Comparison of ENCODE assay signal across 11 cellular contexts in the genomic region with DNA sequence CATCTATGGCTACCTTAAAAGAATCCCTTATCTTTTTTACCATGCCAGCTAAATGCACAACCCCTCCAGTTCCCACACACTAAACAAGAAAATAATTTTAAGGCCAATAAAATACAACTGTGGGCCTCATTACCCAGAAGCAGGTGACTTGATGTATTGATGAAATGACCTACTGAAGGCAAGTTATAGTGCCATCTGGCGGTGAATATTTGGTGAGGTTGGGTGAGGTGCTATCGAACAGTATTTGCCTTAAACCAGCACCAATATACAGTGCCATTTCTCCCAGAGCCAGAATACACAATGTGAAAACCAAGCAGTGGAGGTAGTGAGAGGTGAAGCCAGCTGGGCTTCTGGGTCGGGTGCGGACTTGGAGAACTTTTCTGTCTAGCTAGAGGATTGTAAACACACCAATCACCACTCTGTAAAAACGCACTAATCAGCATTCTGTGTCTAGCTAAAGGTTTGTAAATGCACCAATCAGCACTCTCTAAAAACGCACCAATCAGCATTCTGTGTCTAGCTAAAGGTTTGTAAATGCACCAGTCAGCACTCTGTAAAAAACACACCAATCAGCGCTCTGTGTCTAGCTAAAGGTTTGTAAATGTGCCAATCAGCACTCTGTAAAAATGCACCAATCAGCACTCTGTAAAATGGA. TPM values are rescaled to one million over a fixed set of nuclear protein-coding genes. Genes with fewer than 3 reads are reported as not detected.
A peak's percentile ranks its signal among the peaks of the same experiment; 100 is the strongest.
DNase-seq lines count a peak whose midpoint lies in the region; ATAC-seq and TF ChIP-seq lines count a peak whose summit lies in the region.
"Not testable (repeated sequence)": the region's sequence is repeated elsewhere in the genome, so short reads cannot be mapped to it uniquely, and the experiment has no call there.
"Had no signal": no experiment of that assay in that cellular context is flagged by ENCODE, and none has a peak within 500 bp of the region (broad histone marks: within the 10 kb centered on the region; RNA-seq: fewer than 3 reads in every experiment).

No MANE protein-coding gene starts in this region.

- peak overlapping the region; percentile 75 for H3K27ac Mint-ChIP-seq in activated T-helper 17 cell treated with anti-CD3 and anti-CD28 coated beads, Interleukin-2, amount 50 U/mL, for 72 hours
- H3K27ac Mint-ChIP-seq in endothelial cell (ENCODE audit: unreplicated experiment) = not testable (repeated sequence)

- H3K27ac ChIP-seq in MM.1S (ENCODE audit: low read length); RWPE1: not testable (repeated sequence)

- POLR2A ChIA-PET in RWPE1 (lab: Yijun Ruan, JAX; ENCODE audit: low non-redundant PET) = not testable (repeated sequence)

- not testable (repeated sequence) for H3K4me2 ChIP-seq in MM.1S (ENCODE audit: low read depth, low read length)

- H3K9ac ChIP-seq in MM.1S (ENCODE audit: low read length) = not testable (repeated sequence)

- not testable (repeated sequence) for H4K20me1 ChIP-seq in MM.1S (ENCODE audit: insufficient read depth, low read length)

- H2AFZ ChIP-seq in MM.1S (ENCODE audit: low read length) = not testable (repeated sequence)

- not testable (repeated sequence) for H3K4me1 ChIP-seq in MM.1S (ENCODE audit: low read length)

- peak; percentile 27 for ATAC-seq in activated T-helper 17 cell treated with anti-CD3 and anti-CD28 coated beads, Interleukin-2, amount 50 U/mL, for 72 hours (replicated peaks)

- CTCF ChIA-PET in RWPE1 (lab: Yijun Ruan, JAX) = interaction anchor here (0.6 to 0.8 kb wide), 2 partner anchors 15 to 109 kb away, joined by 3 read pairs; no protein-coding TSS in a partner anchor

- H3K9me3 Mint-ChIP-seq in activated T-helper 17 cell treated with anti-CD3 and anti-CD28 coated beads, Interleukin-2, amount 50 U/mL, for 72 hours; endothelial cell (ENCODE audit: unreplicated experiment): not testable (repeated sequence)

- H3K36me3 ChIP-seq in MM.1S (replicated peaks; ENCODE audit: insufficient read depth, low read length); kidney epithelial cell (ENCODE audit: control insufficient read depth, insufficient read depth, low read length): not testable (repeated sequence)

- H3K4me3 Mint-ChIP-seq in activated T-helper 17 cell treated with anti-CD3 and anti-CD28 coated beads, Interleukin-2, amount 50 U/mL, for 72 hours = peak overlapping the region; percentile 63
- H3K4me3 Mint-ChIP-seq in endothelial cell (ENCODE audit: unreplicated experiment) = not testable (repeated sequence)

- H3K9me2 ChIP-seq in MM.1S (replicated peaks; ENCODE audit: insufficient read depth, low read length) = not testable (repeated sequence)

- TF ChIP-seq CTCF in AG10803 (conservative IDR thresholded peaks at IDR 0.05; ENCODE audit: low read length) = peak; percentile 56
- TF ChIP-seq CTCF in GM12865 (IDR thresholded peaks at IDR 0.05; ENCODE audit: insufficient read depth, low read depth, low read length, missing control alignments) = not testable (repeated sequence)
- peak; percentile 14; the same call in 1 of the 2 replicates for TF ChIP-seq CTCF in MM.1S (IDR thresholded peaks at IDR 0.05; ENCODE audit: low read length)
- TF ChIP-seq CTCF in RWPE1 (conservative IDR thresholded peaks at IDR 0.05; ENCODE audit: low read depth) = peak; percentile 39
- peak; percentile 52 for TF ChIP-seq CTCF in endothelial cell (IDR thresholded peaks at IDR 0.05; ENCODE audit: unreplicated experiment)
- TF ChIP-seq CTCF in kidney epithelial cell (IDR thresholded peaks at IDR 0.05; ENCODE audit: insufficient read depth, low read length, poor library complexity, severe bottlenecking) = peak; percentile 23

- H3K36me3 Mint-ChIP-seq in activated T-helper 17 cell treated with anti-CD3 and anti-CD28 coated beads, Interleukin-2, amount 50 U/mL, for 72 hours (ENCODE audit: low read depth); endothelial cell (ENCODE audit: low read depth, unreplicated experiment): not testable (repeated sequence)

- not testable (repeated sequence) for H3K27me3 Mint-ChIP-seq in activated T-helper 17 cell treated with anti-CD3 and anti-CD28 coated beads, Interleukin-2, amount 50 U/mL, for 72 hours; endothelial cell (ENCODE audit: unreplicated experiment)

- H3K79me2 ChIP-seq in MM.1S (ENCODE audit: low read length) = not testable (repeated sequence)

- not testable (repeated sequence) for H3F3A ChIP-seq in MM.1S (ENCODE audit: insufficient read depth, low read length)

- H3K4me3 ChIP-seq in AG10803 (ENCODE audit: low read length); GM12865 (ENCODE audit: low read depth, low read length); MM.1S (ENCODE audit: low read length); kidney epithelial cell (ENCODE audit: low read depth, low read length): not testable (repeated sequence)

- not testable (repeated sequence) for H3K4me1 Mint-ChIP-seq in activated T-helper 17 cell treated with anti-CD3 and anti-CD28 coated beads, Interleukin-2, amount 50 U/mL, for 72 hours; endothelial cell (ENCODE audit: unreplicated experiment)

- H3K9me3 ChIP-seq in MM.1S (replicated peaks; ENCODE audit: insufficient read depth, low read length) = not testable (repeated sequence)

- not testable (repeated sequence) for H3K27me3 ChIP-seq in MM.1S (replicated peaks; ENCODE audit: insufficient read depth, low read length); kidney epithelial cell (ENCODE audit: control insufficient read depth, insufficient read depth, low read length)

- DNase-seq in AG10803 (ENCODE audit: low read depth) (peak; percentile 38), GM12865 (ENCODE audit: low read depth) (peak; percentile 31), renal cortical epithelial cell (ENCODE audit: low read depth) (peak; percentile 38)
- not testable (repeated sequence) for DNase-seq in MM.1S; RWPE1 (ENCODE audit: low spot score); endothelial cell (ENCODE audit: low spot score); kidney epithelial cell (ENCODE audit: low read depth)

RNA-seq across cellular contexts. Expression of a gene that starts 17.1 kb away (rescaled TPM):
- total RNA-seq in activated T-helper 17 cell treated with anti-CD3 and anti-CD28 coated beads, Interleukin-2, amount 50 U/mL, for 72 hours = 10 to 100 TPM in 1 of 2 donors, 1 to 10 TPM in 1; 3.2 to 18.3 TPM
- 12.9 TPM for total RNA-seq in endothelial cell (ENCODE audit: unreplicated experiment)
- total RNA-seq in kidney epithelial cell = 7.8 and 12.6 TPM in 2 replicates
- 1.7 and 3.5 TPM in 2 replicates for total RNA-seq in renal cortical epithelial cell

RNA-seq across cellular contexts. Expression of a gene that starts 29.4 kb away (rescaled TPM):
- not detected for total RNA-seq in activated T-helper 17 cell treated with anti-CD3 and anti-CD28 coated beads, Interleukin-2, amount 50 U/mL, for 72 hours
- total RNA-seq in endothelial cell (ENCODE audit: unreplicated experiment) (0.21 TPM), kidney epithelial cell (not detected in 2 replicates), renal cortical epithelial cell (not detected in 2 replicates)
- total RNA-seq: vagina had no signal

RNA-seq across cellular contexts. Expression of a gene that starts 45.8 kb away (rescaled TPM):
- total RNA-seq in activated T-helper 17 cell treated with anti-CD3 and anti-CD28 coated beads, Interleukin-2, amount 50 U/mL, for 72 hours = not detected
- total RNA-seq in endothelial cell (ENCODE audit: unreplicated experiment) = not detected
- not detected in 2 replicates for total RNA-seq in kidney epithelial cell
- not detected in 2 replicates for total RNA-seq in renal cortical epithelial cell
- total RNA-seq: CD4-positive, alpha-beta T cell; Right ventricle myocardium inferior had no signal

RNA-seq across cellular contexts. Expression of a gene that starts 47.8 kb away (rescaled TPM):
- not detected for total RNA-seq in activated T-helper 17 cell treated with anti-CD3 and anti-CD28 coated beads, Interleukin-2, amount 50 U/mL, for 72 hours
- total RNA-seq in endothelial cell (ENCODE audit: unreplicated experiment) (not detected), kidney epithelial cell (not detected in 2 replicates), renal cortical epithelial cell (0.17 TPM in 1 of 2 replicates, not detected in the other)
- total RNA-seq: CD4-positive, alpha-beta T cell had no signal
